ENCODE assay signal across 14 cellular contexts in genomic region chr1:31584869-31585735, GRCh38. TPM values are rescaled to one million over a fixed set of nuclear protein-coding genes. Genes with fewer than 3 reads are reported as not detected.
DNase-seq lines count a peak whose midpoint lies in the region; ATAC-seq, FAIRE-seq and TF ChIP-seq lines count a peak whose summit lies in the region.
"Had no signal": no experiment of that assay in that cellular context is flagged by ENCODE, and none has a peak within 500 bp of the region (broad histone marks: within the 10 kb centered on the region; RNA-seq: fewer than 3 reads in every experiment).

No MANE protein-coding gene starts in this region.

- no peak overlapping the region for H3K14ac ChIP-seq in H1 (ENCODE audit: insufficient read length)

- TF ChIP-seq EP300 in H1 (IDR thresholded peaks at IDR 0.05; ENCODE audit: borderline replicate concordance in 1 of 2, low read depth in 2 of 2, low read length in 2 of 2) (no peak), suprapubic skin (IDR thresholded peaks at IDR 0.05) (no peak)

- 0 out of 2 replicates have a peak overlapping the region, but pooled peaks have one; percentile 16 for H2BK5ac ChIP-seq in H1 (ENCODE audit: low read depth, low read length)

- H2AK5ac ChIP-seq in H1 (ENCODE audit: low read depth, low read length), result no peak overlapping the region

- no peak for DNase-seq in RWPE1 (ENCODE audit: low spot score)
- peak in 1 of 2 experiments; percentile 42 for DNase-seq in H1 (ENCODE audit: low read depth in 1 of 2, low spot score in 2 of 2)
- no peak for DNase-seq in suprapubic skin (ENCODE audit: low spot score in 2 of 2)
- no peak for DNase-seq in omental fat pad (ENCODE audit: low spot score)
- DNase-seq: activated naive CD4-positive, alpha-beta T cell; DMS79 treated with DMSO at 0.1 percent for 48 hours; dorsolateral prefrontal cortex; MG63 had no signal

- POLR2A ChIA-PET in RWPE1 (lab: Yijun Ruan, JAX; ENCODE audit: low non-redundant PET) (no interaction called here), H1 (lab: Charles Lee; ENCODE audit: partially characterized antibody) (no interaction called here)

- TF ChIP-seq RAD21 in H1 (IDR thresholded peaks at IDR 0.05 in 1 of 2, conservative IDR thresholded peaks at IDR 0.05 in 1 of 2; ENCODE audit: low read depth in 2 of 2, low read length in 2 of 2), result no peak

- H4K20me1 ChIP-seq in H1 (replicated peaks in 1 of 2; ENCODE audit: control insufficient read depth in 1 of 2, insufficient read depth in 2 of 2, low read length in 2 of 2), result no peaks in the 10 kb centered on the region

- H3K9me3 ChIP-seq in H1 (ENCODE audit: insufficient read depth in 2 of 2, low read depth in 1 of 2, low read length in 1 of 2) (no peaks in the 10 kb centered on the region), muscle layer of colon (ENCODE audit: low read length) (no peaks in the 10 kb centered on the region), suprapubic skin (no peaks in the 10 kb centered on the region)
- H3K9me3 ChIP-seq: MG63, Peyer's patch had no signal

- H3K27me3 ChIP-seq in H1 (replicated peaks in 1 of 4; ENCODE audit: control insufficient read depth in 3 of 4, extremely low read depth in 1 of 4, insufficient read depth in 3 of 4, low read length in 3 of 4) (peaks cover 0 to 12% (median 5%) of the 10 kb centered on the region in 4 experiments; a peak in 4 of 7 replicates), muscle layer of colon (ENCODE audit: control insufficient read depth in 1 of 2, insufficient read depth in 2 of 2, low read length in 2 of 2) (no peaks in the 10 kb centered on the region), suprapubic skin (peaks cover 4% of the 10 kb centered on the region)
- H3K27me3 ChIP-seq: MG63, Peyer's patch had no signal

- CTCF ChIA-PET in RWPE1 (lab: Yijun Ruan, JAX), result interaction anchor here (1.0 kb wide), 1 partner anchor 8 kb away, joined by 5 read pairs; no protein-coding TSS in a partner anchor
- CTCF ChIA-PET in H1 (lab: Charles Lee; ENCODE audit: partially characterized antibody), result interaction anchor here (1.1 to 3.0 kb wide), 5 partner anchors 10 to 213 kb away, joined by 3 to 9 read pairs (median 4); no protein-coding TSS in a partner anchor

- no peak overlapping the region for H4K5ac ChIP-seq in H1 (ENCODE audit: insufficient read length, low read depth, low read length)

- H3K4me3 ChIP-seq in H1 (ENCODE audit: extremely low read depth in 1 of 4, insufficient read depth in 2 of 4, low read depth in 3 of 4, low read length in 4 of 4) (no peak overlapping the region), muscle layer of colon (ENCODE audit: low read depth in 1 of 2, low read length in 2 of 2) (peak overlapping the region in 1 of 2 donors; percentile 12), suprapubic skin (no peak overlapping the region)
- H3K4me3 ChIP-seq: MG63 had no signal

- no peak overlapping the region for H3K23ac ChIP-seq in H1 (ENCODE audit: insufficient read length)

- H3K23me2 ChIP-seq in H1 (ENCODE audit: low read depth, low read length), result no peaks in the 10 kb centered on the region; the same call in 1 of the 2 replicates

- H3K27ac ChIP-seq in RWPE1 (peak overlapping the region; percentile 46), H1 (ENCODE audit: low read depth, low read length) (no peak overlapping the region), muscle layer of colon (ENCODE audit: low read depth, low read length) (peak overlapping the region; percentile 88), suprapubic skin (peak overlapping the region; percentile 12)

- TF ChIP-seq POLR2A in H1 (IDR thresholded peaks at IDR 0.05; ENCODE audit: control extremely low read depth in 1 of 2, low read depth in 2 of 2, low read length in 2 of 2), result no peak
- no peak for TF ChIP-seq POLR2A in suprapubic skin (IDR thresholded peaks at IDR 0.05)

- no peak overlapping the region for H3K4ac ChIP-seq in H1 (replicated peaks; ENCODE audit: insufficient read length, low read depth, low read length)

- WGBS in H1 (ENCODE audit: extremely low coverage in 1 of 2, insufficient coverage in 1 of 2, insufficient read length in 1 of 2, insufficient replicate concordance in 2 of 2, low coverage in 1 of 2, low lambda C conversion rate in 2 of 2, missing lambda C conversion rate in 1 of 2), 2 experiments, result 92% methylated on average over 27 of the region's 27 CpGs; no CpG with 5 or more reads in 1 of the 2 experiments
- WGBS in suprapubic skin, result 92% methylated on average over 19 of the region's 27 CpGs

- H2BK120ac ChIP-seq in H1 (replicated peaks; ENCODE audit: low read depth, low read length), result no peak overlapping the region

- ATAC-seq in omental fat pad (ENCODE audit: low FRiP score), result no peak
- ATAC-seq in GM18868 (IDR thresholded peaks at IDR 0.05; ENCODE audit: unreplicated experiment), result no peak
- ATAC-seq in HG02642 (IDR thresholded peaks at IDR 0.05; ENCODE audit: poor library complexity, unreplicated experiment), result no peak
- ATAC-seq: WTC11 had no signal

- H3K79me2 ChIP-seq in H1 (ENCODE audit: control insufficient read depth in 1 of 2, insufficient read depth in 2 of 2, low read length in 2 of 2), result no peaks in the 10 kb centered on the region

- 0 out of 2 replicates have a peak overlapping the region, but pooled peaks have one; percentile 29 for H2BK15ac ChIP-seq in H1 (ENCODE audit: low read length)

- H3K36me3 ChIP-seq in H1 (ENCODE audit: control insufficient read depth in 2 of 4, insufficient read depth in 4 of 4, low read length in 3 of 4), result no peaks in the 10 kb centered on the region
- H3K36me3 ChIP-seq in muscle layer of colon (ENCODE audit: insufficient read depth, low read length), result peaks cover 26% of the 10 kb centered on the region
- H3K36me3 ChIP-seq in suprapubic skin, result no peaks in the 10 kb centered on the region
- H3K36me3 ChIP-seq: MG63 had no signal

- H2BK12ac ChIP-seq in H1 (ENCODE audit: low read depth, low read length), result no peak overlapping the region; the same call in 1 of the 2 replicates

- TF ChIP-seq CTCF in RWPE1 (conservative IDR thresholded peaks at IDR 0.05; ENCODE audit: low read depth) (no peak), H1 (IDR thresholded peaks at IDR 0.05; ENCODE audit: control extremely low read depth in 1 of 3, insufficient read depth in 1 of 3, low read depth in 1 of 3, low read length in 3 of 3) (no peak), suprapubic skin (IDR thresholded peaks at IDR 0.05) (no peak), omental fat pad (IDR thresholded peaks at IDR 0.05) (no peak)

- H2AFZ ChIP-seq in H1 (ENCODE audit: low read length), result no peak overlapping the region

- no peak overlapping the region for H4K91ac ChIP-seq in H1 (replicated peaks; ENCODE audit: insufficient read length, low read length)

- no peaks in the 10 kb centered on the region for H3K79me1 ChIP-seq in H1 (ENCODE audit: low read depth, low read length)

- H3K4me2 ChIP-seq in H1 (ENCODE audit: insufficient read depth in 1 of 2, low read depth in 2 of 2, low read length in 2 of 2), result no peak overlapping the region

- FAIRE-seq in H1 (lab: Jason Lieb, UNC), result no peak

- no peak overlapping the region for H2BK20ac ChIP-seq in H1 (ENCODE audit: low read length)

- no peak overlapping the region for H3K9ac ChIP-seq in H1 (replicated peaks in 1 of 4; ENCODE audit: extremely low read depth in 1 of 4, low read depth in 3 of 4, low read length in 3 of 4)
- peak overlapping the region; percentile 46 for H3K9ac ChIP-seq in muscle layer of colon (ENCODE audit: low read length)

- no peak overlapping the region for H4K8ac ChIP-seq in H1 (ENCODE audit: extremely low read depth, insufficient read depth, low read length)

- H3K18ac ChIP-seq in H1 (ENCODE audit: extremely low read depth, low read length), result no peak overlapping the region

- H3K56ac ChIP-seq in H1 (replicated peaks; ENCODE audit: insufficient read length, low read depth, low read length), result no peak overlapping the region

- H3K4me1 ChIP-seq in H1 (replicated peaks in 1 of 4; ENCODE audit: control insufficient read depth in 3 of 4, insufficient read depth in 4 of 4, low read length in 3 of 4) (peaks cover 6 to 25% (median 16%) of the 10 kb centered on the region in 4 experiments), muscle layer of colon (ENCODE audit: insufficient read depth, low read length) (peaks cover 74% of the 10 kb centered on the region), suprapubic skin (peaks cover 46% of the 10 kb centered on the region)

RNA-seq across cellular contexts. Expression of gene TINAGL1, which starts 8.8 kb away (rescaled TPM):
- 9.7 and 11.2 TPM in 2 replicates for total RNA-seq in H1 (2021; fragmentation: NEBNext Ultra II Directional; extraction: Animal tissue kit (Norgen Biotek cat#: 25700))
- 21.7 and 24.2 TPM in 2 replicates for polyA plus RNA-seq in H1 (2011; rRNA removed)
- polyA plus RNA-seq in H1 (2011; cell fraction: cytosol; rRNA removed), result 14.3 TPM
- polyA plus RNA-seq in H1 (2011; cell fraction: nucleus; rRNA removed), result 25.4 TPM
- polyA plus RNA-seq in H1 (2012, experiment 1 of 2), result 6.3 to 11.6 TPM (median 10.3 TPM) in 4 replicates
- polyA plus RNA-seq in H1 (2012, experiment 2 of 2), result 12.6 TPM
- polyA plus RNA-seq in H1 (2013, experiment 1 of 2), result 11.6 TPM
- polyA plus RNA-seq in H1 (2013, experiment 2 of 2), result 12.2 TPM
- polyA minus RNA-seq in H1 (2011; rRNA and poly(A)+ RNA removed), result 10.0 and 12.2 TPM in 2 replicates
- 7.3 TPM for polyA minus RNA-seq in H1 (2011; cell fraction: cytosol; rRNA and poly(A)+ RNA removed)
- 12.3 TPM for polyA minus RNA-seq in H1 (2011; cell fraction: nucleus; rRNA and poly(A)+ RNA removed)
- 10 to 100 TPM; 40.1 to 78.5 (median 64.0) TPM for total RNA-seq in suprapubic skin
- total RNA-seq in omental fat pad, result 100 to 1,000 TPM in 3 of 4 donors, 10 to 100 TPM in 1; 89.7 to 661 (median 197) TPM

RNA-seq across cellular contexts. Expression of gene HCRTR1, which starts 32.4 kb away (rescaled TPM):
- total RNA-seq in H1 (2021; fragmentation: NEBNext Ultra II Directional; extraction: Animal tissue kit (Norgen Biotek cat#: 25700)), result 0.35 and 0.44 TPM in 2 replicates
- polyA plus RNA-seq in H1 (2011; rRNA removed), result 0.39 and 0.61 TPM in 2 replicates
- polyA plus RNA-seq in H1 (2011; cell fraction: cytosol; rRNA removed), result 0.65 TPM
- polyA plus RNA-seq in H1 (2011; cell fraction: nucleus; rRNA removed), result 1.2 TPM
- polyA plus RNA-seq in H1 (2012, experiment 1 of 2), result 0.29 to 0.44 TPM (median 0.36 TPM) in 3 of 4 replicates, not detected in the other
- polyA plus RNA-seq in H1 (2012, experiment 2 of 2), result 0.21 TPM
- polyA plus RNA-seq in H1 (2013, experiment 1 of 2), result 0.22 TPM
- polyA plus RNA-seq in H1 (2013, experiment 2 of 2), result 0.33 TPM
- polyA minus RNA-seq in H1 (2011; rRNA and poly(A)+ RNA removed), result 0.32 and 0.35 TPM in 2 replicates
- not detected for polyA minus RNA-seq in H1 (2011; cell fraction: cytosol; rRNA and poly(A)+ RNA removed)
- not detected for polyA minus RNA-seq in H1 (2011; cell fraction: nucleus; rRNA and poly(A)+ RNA removed)
- not detected for total RNA-seq in suprapubic skin
- 1 to 10 TPM in 1 of 4 donors, not detected in 3; 1.6 TPM for total RNA-seq in omental fat pad
- total RNA-seq: Peyer's patch had no signal
- polyA plus RNA-seq: BJ had no signal

RNA-seq across cellular contexts. Expression of gene PEF1, which starts 59.6 kb away (rescaled TPM):
- total RNA-seq in H1 (2021; fragmentation: NEBNext Ultra II Directional; extraction: Animal tissue kit (Norgen Biotek cat#: 25700)), result 35.2 and 38.8 TPM in 2 replicates
- polyA plus RNA-seq in H1 (2011; rRNA removed), result 61.2 and 69.2 TPM in 2 replicates
- 51.1 TPM for polyA plus RNA-seq in H1 (2011; cell fraction: cytosol; rRNA removed)
- polyA plus RNA-seq in H1 (2011; cell fraction: nucleus; rRNA removed), result 50.9 TPM
- 32.7 to 43.6 TPM (median 41.6 TPM) in 4 replicates for polyA plus RNA-seq in H1 (2012, experiment 1 of 2)
- polyA plus RNA-seq in H1 (2012, experiment 2 of 2), result 65.6 TPM
- 30.8 TPM for polyA plus RNA-seq in H1 (2013, experiment 1 of 2)
- 31.1 TPM for polyA plus RNA-seq in H1 (2013, experiment 2 of 2)
- polyA minus RNA-seq in H1 (2011; rRNA and poly(A)+ RNA removed), result 63.3 and 65.6 TPM in 2 replicates
- polyA minus RNA-seq in H1 (2011; cell fraction: cytosol; rRNA and poly(A)+ RNA removed), result 23.8 TPM
- 28.8 TPM for polyA minus RNA-seq in H1 (2011; cell fraction: nucleus; rRNA and poly(A)+ RNA removed)
- total RNA-seq in suprapubic skin (100 to 1,000 TPM in 3 of 4 donors, 10 to 100 TPM in 1; 97.9 to 117 (median 103) TPM), omental fat pad (10 to 100 TPM; 54.7 to 73.5 (median 67.3) TPM)
